Comparison of ENCODE assay signal across 21 cellular contexts in genomic region chr1:22860414-22860800, GRCh38.
"Had no signal": no experiment of that assay in that cellular context is flagged by ENCODE, and none has a peak within 500 bp of the region (broad histone marks: within the 10 kb centered on the region; RNA-seq: fewer than 3 reads in every experiment).

No MANE protein-coding gene starts in this region.

- H3K36me3 Mint-ChIP-seq: naive thymus-derived CD8-positive, alpha-beta T cell had no signal

- H3K4me3 ChIP-seq: colonic mucosa, mucosa of descending colon, pancreas, suprapubic skin, tibial artery, upper lobe of left lung, uterus had no signal

- H3K27me3 ChIP-seq: colonic mucosa, pancreas, suprapubic skin, upper lobe of left lung, uterus had no signal

- H3K9me3 ChIP-seq: colonic mucosa, mucosa of descending colon, pancreas, suprapubic skin, tibial artery, upper lobe of left lung, uterus had no signal

- H3K36me3 ChIP-seq: colonic mucosa, pancreas, suprapubic skin, tibial artery, upper lobe of left lung, uterus had no signal

- H3K4me3 Mint-ChIP-seq: endodermal cell; naive thymus-derived CD8-positive, alpha-beta T cell; neural crest cell had no signal

- H3K9me3 Mint-ChIP-seq: endodermal cell; naive thymus-derived CD8-positive, alpha-beta T cell; neural crest cell had no signal

- ATAC-seq: foreskin keratinocyte; mucosa of descending colon; naive thymus-derived CD8-positive, alpha-beta T cell; pancreas; right cardiac atrium had no signal

- H3K27ac Mint-ChIP-seq: endodermal cell; naive thymus-derived CD8-positive, alpha-beta T cell; progenitor cell of endocrine pancreas had no signal

- DNase-seq: colonic mucosa; dermis blood vessel endothelial cell; effector CD4-positive, alpha-beta T cell; endodermal cell; erythroblast; foreskin keratinocyte; kidney; mesendoderm; mucosa of descending colon; naive thymus-derived CD8-positive, alpha-beta T cell; pancreas; right cardiac atrium; small intestine; stimulated activated CD4-positive, alpha-beta T cell treated with anti-CD3 and anti-CD28 coated beads, Interleukin-12 subunit alpha, Interleukin-12 subunit beta, amount 100 ng/mL, for 4 hours; stimulated activated naive CD4-positive, alpha-beta T cell treated with Interleukin-2 at 50 U/mL for 16 hours; tibial artery; uterus had no signal

- H3K4me1 ChIP-seq: colonic mucosa, foreskin keratinocyte, pancreas, tibial artery, upper lobe of left lung, uterus had no signal

- H3K4me1 Mint-ChIP-seq: naive thymus-derived CD8-positive, alpha-beta T cell had no signal

- H3K27ac ChIP-seq: colonic mucosa, foreskin keratinocyte, pancreas, suprapubic skin, tibial artery, upper lobe of left lung, uterus had no signal

- H3K27me3 Mint-ChIP-seq: progenitor cell of endocrine pancreas had no signal
